19 cellular contexts compared by ENCODE assay signal in genomic region chr10:5485948-5486851, GRCh38. TPM values are rescaled to one million over a fixed set of nuclear protein-coding genes. Genes with fewer than 3 reads are reported as not detected.
A peak's percentile ranks its signal among the peaks of the same experiment; 100 is the strongest.
DNase-seq lines count a peak whose midpoint lies in the region; ATAC-seq, FAIRE-seq and TF ChIP-seq lines count a peak whose summit lies in the region.
"Had no signal": no experiment of that assay in that cellular context is flagged by ENCODE, and none has a peak within 500 bp of the region (broad histone marks: within the 10 kb centered on the region; RNA-seq: fewer than 3 reads in every experiment).

No MANE protein-coding gene starts in this region.

- BruUV-seq in IMR-90 (replicated peaks; lab: Mats Ljungman, UMichigan), result no TSS peak

- H3K9me3 ChIP-seq in IMR-90 (ENCODE audit: control insufficient read depth, insufficient read depth, low read length) (peaks cover 2% of the 10 kb centered on the region), H1 (ENCODE audit: insufficient read depth in 2 of 2, low read depth in 1 of 2, low read length in 1 of 2) (no peaks in the 10 kb centered on the region), neuronal stem cell (replicated peaks in 1 of 2; ENCODE audit: control insufficient read depth in 2 of 2, insufficient read depth in 1 of 2, low read depth in 1 of 2, low read length in 2 of 2) (peaks cover 0 to 2% of the 10 kb centered on the region in 2 donors), transverse colon (no peaks in the 10 kb centered on the region), mucosa of descending colon (no peaks in the 10 kb centered on the region), MM.1S (replicated peaks; ENCODE audit: insufficient read depth, low read length) (no peaks in the 10 kb centered on the region)
- H3K9me3 ChIP-seq: SK-N-SH had no signal

- no peak overlapping the region for H3K4me2 ChIP-seq in IMR-90 (ENCODE audit: low read depth, low read length)
- H3K4me2 ChIP-seq in H1 (ENCODE audit: insufficient read depth in 1 of 2, low read depth in 2 of 2, low read length in 2 of 2), result peak overlapping the region in 1 of 2 experiments; percentile 4; a peak in 1 of 4 replicates
- H3K4me2 ChIP-seq in neuronal stem cell (ENCODE audit: insufficient read depth, low read length, poor library complexity, severe bottlenecking), result no peak overlapping the region
- no peak overlapping the region for H3K4me2 ChIP-seq in MM.1S (ENCODE audit: low read depth, low read length)
- H3K4me2 ChIP-seq: PC-9, SK-N-SH had no signal

- H4K5ac ChIP-seq in IMR-90 (ENCODE audit: low read depth, low read length) (no peak overlapping the region), H1 (ENCODE audit: insufficient read length, low read depth, low read length) (no peak overlapping the region)

- H2BK15ac ChIP-seq in IMR-90 (ENCODE audit: low read depth, low read length), result no peak overlapping the region
- peak overlapping the region; percentile 40; the same call in 1 of the 2 replicates for H2BK15ac ChIP-seq in H1 (ENCODE audit: low read length)
- peak overlapping the region; percentile 77 for H2BK15ac ChIP-seq in neuronal stem cell (ENCODE audit: low read length)

- H2BK120ac ChIP-seq in IMR-90 (ENCODE audit: low read depth, low read length) (no peak overlapping the region), H1 (replicated peaks; ENCODE audit: low read depth, low read length) (no peak overlapping the region), neuronal stem cell (ENCODE audit: low read depth, low read length) (no peak overlapping the region)

- 0 out of 2 replicates have a peak, but pooled peaks cover 3% of the 10 kb centered on the region for H3K9me1 ChIP-seq in IMR-90 (ENCODE audit: insufficient read depth, low read length)

- no peak for TF ChIP-seq RAD21 in IMR-90 (IDR thresholded peaks at IDR 0.05; ENCODE audit: low read length)
- no peak for TF ChIP-seq RAD21 in H1 (IDR thresholded peaks at IDR 0.05 in 1 of 2, conservative IDR thresholded peaks at IDR 0.05 in 1 of 2; ENCODE audit: low read depth in 2 of 2, low read length in 2 of 2)

- H3K36me3 ChIP-seq in IMR-90 (ENCODE audit: control insufficient read depth, insufficient read depth, low read length), result no peaks in the 10 kb centered on the region
- no peaks in the 10 kb centered on the region for H3K36me3 ChIP-seq in H1 (ENCODE audit: control insufficient read depth in 2 of 4, insufficient read depth in 4 of 4, low read length in 3 of 4)
- no peaks in the 10 kb centered on the region for H3K36me3 ChIP-seq in neuronal stem cell (replicated peaks in 1 of 2; ENCODE audit: control insufficient read depth in 2 of 2, insufficient read depth in 2 of 2, low read length in 2 of 2)
- no peaks in the 10 kb centered on the region for H3K36me3 ChIP-seq in transverse colon
- H3K36me3 ChIP-seq in mucosa of descending colon (ENCODE audit: low read depth), result no peaks in the 10 kb centered on the region
- no peaks in the 10 kb centered on the region for H3K36me3 ChIP-seq in MM.1S (replicated peaks; ENCODE audit: insufficient read depth, low read length)

- H3K79me1 ChIP-seq in IMR-90 (ENCODE audit: low read depth in 1 of 2, low read length in 2 of 2), result no peaks in the 10 kb centered on the region
- no peaks in the 10 kb centered on the region for H3K79me1 ChIP-seq in H1 (ENCODE audit: low read depth, low read length)
- H3K79me1 ChIP-seq in neuronal stem cell (ENCODE audit: low read depth, low read length), result no peaks in the 10 kb centered on the region

- no peaks in the 10 kb centered on the region for H4K20me1 ChIP-seq in IMR-90 (ENCODE audit: insufficient read depth, low read length)
- H4K20me1 ChIP-seq in H1 (replicated peaks in 1 of 2; ENCODE audit: control insufficient read depth in 1 of 2, insufficient read depth in 2 of 2, low read length in 2 of 2), result no peaks in the 10 kb centered on the region
- no peaks in the 10 kb centered on the region for H4K20me1 ChIP-seq in MM.1S (ENCODE audit: insufficient read depth, low read length)

- TF ChIP-seq EP300 in H1 (IDR thresholded peaks at IDR 0.05; ENCODE audit: borderline replicate concordance in 1 of 2, low read depth in 2 of 2, low read length in 2 of 2), result no peak
- TF ChIP-seq EP300 in transverse colon (IDR thresholded peaks at IDR 0.05; ENCODE audit: low read depth), result no peak

- CTCF ChIA-PET in IMR-90 (lab: Yijun Ruan, JAX), result interaction anchor here (2.2 kb wide), 1 partner anchor 137 kb away, joined by 6 read pairs; no protein-coding TSS in a partner anchor
- CTCF ChIA-PET in H1 (lab: Charles Lee; ENCODE audit: partially characterized antibody), result interaction anchor here (0.5 to 2.4 kb wide), 6 partner anchors 9 to 680 kb away, joined by 3 to 10 read pairs (median 4); no protein-coding TSS in a partner anchor

- H3K9ac ChIP-seq in IMR-90 (ENCODE audit: low read depth, low read length) (no peak overlapping the region), H1 (replicated peaks in 1 of 4; ENCODE audit: extremely low read depth in 1 of 4, low read depth in 3 of 4, low read length in 3 of 4) (no peak overlapping the region), neuronal stem cell (ENCODE audit: low read depth, low read length, poor library complexity) (no peak overlapping the region), MM.1S (ENCODE audit: low read length) (no peak overlapping the region)
- H3K9ac ChIP-seq: SK-N-SH had no signal

- H4K91ac ChIP-seq in IMR-90 (ENCODE audit: insufficient read depth, low read depth, low read length), result no peak overlapping the region
- H4K91ac ChIP-seq in H1 (replicated peaks; ENCODE audit: insufficient read length, low read length), result no peak overlapping the region
- H4K91ac ChIP-seq in neuronal stem cell (ENCODE audit: low read depth, low read length, poor library complexity), result no peak overlapping the region

- no peaks in the 10 kb centered on the region for H3K23me2 ChIP-seq in H1 (ENCODE audit: low read depth, low read length)

- in situ Hi-C loops in IMR-90 (cut with MboI; ENCODE audit: low sequenced_read_pairs), result no loop called here
- in situ Hi-C loops in transverse colon (cut with MboI; ENCODE audit: low pct_ligation_motif_present in 1 of 4, low pct_unique_long_range_greater_than_20kb in 1 of 4, low sequenced_read_pairs in 3 of 4), result no loop called here

- 90% methylated on average over 2 of the region's 13 CpGs; no CpG with 5 or more reads in 1 of the 2 experiments for WGBS in IMR-90 (ENCODE audit: extremely low coverage in 2 of 2, insufficient read length in 1 of 2), 2 experiments
- 71% methylated on average over 13 of the region's 13 CpGs; no CpG with 5 or more reads in 1 of the 2 experiments for WGBS in H1 (ENCODE audit: extremely low coverage in 1 of 2, insufficient coverage in 1 of 2, insufficient read length in 1 of 2, insufficient replicate concordance in 2 of 2, low coverage in 1 of 2, low lambda C conversion rate in 2 of 2, missing lambda C conversion rate in 1 of 2), 2 experiments
- WGBS in neuronal stem cell (ENCODE audit: extremely low coverage in 2 of 2, insufficient read length in 2 of 2, insufficient replicate concordance in 1 of 2), 2 donors, result no CpG with 5 or more reads among the region's 13 CpGs
- WGBS in transverse colon (ENCODE audit: low coverage in 1 of 2), 2 donors, result 59 to 62% methylated on average over 7 to 13 of the region's 13 CpGs

- ATAC-seq in IMR-90 (ENCODE audit: low read depth) (no peak), HG03469 (IDR thresholded peaks at IDR 0.05; ENCODE audit: unreplicated experiment) (no peak), mucosa of descending colon (no peak)
- ATAC-seq: CD8-positive, alpha-beta T cell; Right ventricle myocardium inferior had no signal

- no peak for TF ChIP-seq POLR2A in IMR-90 (IDR thresholded peaks at IDR 0.05; ENCODE audit: low read depth, low read length)
- TF ChIP-seq POLR2A in H1 (IDR thresholded peaks at IDR 0.05; ENCODE audit: control extremely low read depth in 1 of 2, low read depth in 2 of 2, low read length in 2 of 2), result no peak
- TF ChIP-seq POLR2A in transverse colon (IDR thresholded peaks at IDR 0.05), result no peak

- H3K27ac ChIP-seq in IMR-90 (ENCODE audit: insufficient read depth, low read length), result no peak overlapping the region
- H3K27ac ChIP-seq in H1 (ENCODE audit: low read depth, low read length), result no peak overlapping the region
- no peak overlapping the region for H3K27ac ChIP-seq in neuronal stem cell (replicated peaks; ENCODE audit: low read length)
- peak overlapping the region; percentile 91 to 95 (median 92) for H3K27ac ChIP-seq in transverse colon
- H3K27ac ChIP-seq in MM.1S (ENCODE audit: low read length), result no peak overlapping the region
- H3K27ac ChIP-seq: PC-9 had no signal

- H3F3A ChIP-seq in MM.1S (ENCODE audit: insufficient read depth, low read length), result no peaks in the 10 kb centered on the region

- no peak overlapping the region for H3K18ac ChIP-seq in IMR-90 (ENCODE audit: low read depth, low read length)
- peak overlapping the region; percentile 3 for H3K18ac ChIP-seq in H1 (ENCODE audit: extremely low read depth, low read length)
- H3K18ac ChIP-seq in neuronal stem cell (ENCODE audit: low read length), result peak overlapping the region; percentile 82

- H2BK12ac ChIP-seq in H1 (ENCODE audit: low read depth, low read length) (peak overlapping the region; percentile 97), neuronal stem cell (ENCODE audit: low read length) (peak overlapping the region; percentile 12)

- no peak overlapping the region for H3K56ac ChIP-seq in IMR-90 (ENCODE audit: extremely low read depth, insufficient read depth, low read length)
- H3K56ac ChIP-seq in H1 (replicated peaks; ENCODE audit: insufficient read length, low read depth, low read length), result no peak overlapping the region

- H3K27me3 ChIP-seq in IMR-90 (ENCODE audit: control insufficient read depth, insufficient read depth, low read length) (peaks cover 10% of the 10 kb centered on the region; the same call in 1 of the 2 replicates), H1 (replicated peaks in 1 of 4; ENCODE audit: control insufficient read depth in 3 of 4, extremely low read depth in 1 of 4, insufficient read depth in 3 of 4, low read length in 3 of 4) (no peaks in the 10 kb centered on the region), neuronal stem cell (ENCODE audit: control insufficient read depth in 3 of 3, insufficient read depth in 3 of 3, low read depth in 1 of 3, low read length in 3 of 3) (peaks cover 0 to 46% (median 0%) of the 10 kb centered on the region in 3 experiments), transverse colon (no peaks in the 10 kb centered on the region), MM.1S (replicated peaks; ENCODE audit: insufficient read depth, low read length) (no peaks in the 10 kb centered on the region)

- FAIRE-seq in H1 (lab: Jason Lieb, UNC), result no peak

- no peak for TF ChIP-seq CTCF in IMR-90 (conservative IDR thresholded peaks at IDR 0.05; ENCODE audit: low read depth, low read length)
- no peak for TF ChIP-seq CTCF in H1 (IDR thresholded peaks at IDR 0.05; ENCODE audit: control extremely low read depth in 1 of 3, insufficient read depth in 1 of 3, low read depth in 1 of 3, low read length in 3 of 3)
- TF ChIP-seq CTCF in transverse colon (IDR thresholded peaks at IDR 0.05), result no peak
- no peak for TF ChIP-seq CTCF in mucosa of descending colon (IDR thresholded peaks at IDR 0.05)
- TF ChIP-seq CTCF in MM.1S (IDR thresholded peaks at IDR 0.05; ENCODE audit: low read length), result no peak

- H2AK9ac ChIP-seq in IMR-90 (replicated peaks; ENCODE audit: low read depth, low read length, poor library complexity), result no peak overlapping the region

- H2AFZ ChIP-seq in IMR-90 (replicated peaks; ENCODE audit: low read length, poor library complexity), result peak overlapping the region; percentile 56
- H2AFZ ChIP-seq in H1 (ENCODE audit: low read length), result 0 out of 2 replicates have a peak overlapping the region, but pooled peaks have one; percentile 38
- H2AFZ ChIP-seq in neuronal stem cell (ENCODE audit: low read length), result peak overlapping the region; percentile 29
- no peak overlapping the region for H2AFZ ChIP-seq in MM.1S (ENCODE audit: low read length)
- H2AFZ ChIP-seq: PC-9 had no signal

- H4K8ac ChIP-seq in IMR-90 (ENCODE audit: low read depth in 2 of 2, low read length in 2 of 2) (no peak overlapping the region), H1 (ENCODE audit: extremely low read depth, insufficient read depth, low read length) (peak overlapping the region; percentile 23; the same call in 1 of the 2 replicates), neuronal stem cell (ENCODE audit: low read depth, low read length) (peak overlapping the region; percentile 48)

- no peak overlapping the region for H3K4ac ChIP-seq in IMR-90 (ENCODE audit: low read depth, low read length)
- no peak overlapping the region for H3K4ac ChIP-seq in H1 (replicated peaks; ENCODE audit: insufficient read length, low read depth, low read length)
- no peak overlapping the region for H3K4ac ChIP-seq in neuronal stem cell (ENCODE audit: low read length)

- dilution Hi-C loops in IMR-90 (cut with HindIII; ENCODE audit: low sequenced_read_pairs, unreplicated experiment), result no loop called here

- intact Hi-C loops in IMR-90 (cut with micrococcal nuclease) (no loop called here), transverse colon (cut with DNase I; ENCODE audit: low total_unique reads) (loop anchor here (5.0 kb wide), 1 partner anchor 1151 kb away; no protein-coding TSS in a partner anchor), mucosa of descending colon (cut with DNase I, micrococcal nuclease) (no loop called here)

- H3K4me1 ChIP-seq in IMR-90 (ENCODE audit: control insufficient read depth, insufficient read depth, low read length), result no peaks in the 10 kb centered on the region
- H3K4me1 ChIP-seq in H1 (replicated peaks in 1 of 4; ENCODE audit: control insufficient read depth in 3 of 4, insufficient read depth in 4 of 4, low read length in 3 of 4), result peaks cover 0 to 14% (median 4%) of the 10 kb centered on the region in 4 experiments; a peak in 5 of 7 replicates
- peaks cover 0 to 8% of the 10 kb centered on the region in 2 donors for H3K4me1 ChIP-seq in neuronal stem cell (ENCODE audit: control insufficient read depth in 2 of 2, insufficient read depth in 1 of 2, low read depth in 1 of 2, low read length in 2 of 2)
- peaks cover 0 to 17% (median 8%) of the 10 kb centered on the region in 4 donors for H3K4me1 ChIP-seq in transverse colon
- H3K4me1 ChIP-seq in mucosa of descending colon (ENCODE audit: low read depth), result peaks cover 12% of the 10 kb centered on the region
- H3K4me1 ChIP-seq in MM.1S (ENCODE audit: low read length), result no peaks in the 10 kb centered on the region

- DNase-seq in IMR-90 (no peak), H1 (ENCODE audit: low read depth in 1 of 2, low spot score in 2 of 2) (no peak), neuronal stem cell (ENCODE audit: low spot score) (no peak), transverse colon (no peak), mucosa of descending colon (no peak), MM.1S (no peak)
- DNase-seq: CD8-positive, alpha-beta T cell; H7; MV-4-11; NCI-H1436 treated with DMSO at 0.1 percent for 48 hours; NCI-H2081 treated with DMSO at 0.1 percent for 48 hours; NCI-H526; PC-9; SK-N-SH had no signal

- H3K14ac ChIP-seq in IMR-90 (replicated peaks; ENCODE audit: low read depth, low read length) (no peak overlapping the region), H1 (ENCODE audit: insufficient read length) (no peak overlapping the region), neuronal stem cell (ENCODE audit: low read length) (peak overlapping the region; percentile 66)

- no peaks in the 10 kb centered on the region for H3K79me2 ChIP-seq in H1 (ENCODE audit: control insufficient read depth in 1 of 2, insufficient read depth in 2 of 2, low read length in 2 of 2)
- no peaks in the 10 kb centered on the region for H3K79me2 ChIP-seq in MM.1S (ENCODE audit: low read length)

- H3K23ac ChIP-seq in IMR-90 (ENCODE audit: low read depth, low read length), result no peak overlapping the region
- H3K23ac ChIP-seq in H1 (ENCODE audit: insufficient read length), result no peak overlapping the region
- H3K23ac ChIP-seq in neuronal stem cell (ENCODE audit: low read depth, low read length, poor library complexity), result peak overlapping the region; percentile 90

- H2BK5ac ChIP-seq in IMR-90 (ENCODE audit: low read depth, low read length, poor library complexity, severe bottlenecking) (no peak overlapping the region), H1 (ENCODE audit: low read depth, low read length) (peak overlapping the region; percentile 69; the same call in 1 of the 2 replicates), neuronal stem cell (ENCODE audit: low read length) (no peak overlapping the region)

- H3K4me3 ChIP-seq in IMR-90 (ENCODE audit: insufficient read depth, low read depth, low read length), result no peak overlapping the region
- H3K4me3 ChIP-seq in H1 (ENCODE audit: extremely low read depth in 1 of 4, insufficient read depth in 2 of 4, low read depth in 3 of 4, low read length in 4 of 4), result no peak overlapping the region
- no peak overlapping the region for H3K4me3 ChIP-seq in neuronal stem cell (ENCODE audit: low read length in 2 of 2)
- peak overlapping the region in 1 of 4 donors; percentile 5 for H3K4me3 ChIP-seq in transverse colon
- H3K4me3 ChIP-seq in mucosa of descending colon, result no peak overlapping the region
- no peak overlapping the region for H3K4me3 ChIP-seq in MM.1S (ENCODE audit: low read length)
- H3K4me3 ChIP-seq: PC-9 had no signal

- no peak overlapping the region for H2BK20ac ChIP-seq in IMR-90 (ENCODE audit: low read depth, low read length)
- H2BK20ac ChIP-seq in H1 (ENCODE audit: low read length), result peak overlapping the region; percentile 95; the same call in 1 of the 2 replicates

- POLR2A ChIA-PET in IMR-90 (lab: Charles Lee; ENCODE audit: unreplicated experiment), result no interaction called here
- POLR2A ChIA-PET in H1 (lab: Charles Lee; ENCODE audit: partially characterized antibody), result interaction anchor here (0.6 to 2.7 kb wide), 8 partner anchors 9 to 40 kb away, joined by 3 to 11 read pairs (median 5); no protein-coding TSS in a partner anchor

- H3K9me2 ChIP-seq in MM.1S (replicated peaks; ENCODE audit: insufficient read depth, low read length), result no peaks in the 10 kb centered on the region
- H3K9me2 ChIP-seq: SK-N-SH had no signal

- H2AK5ac ChIP-seq in IMR-90 (ENCODE audit: low read depth, low read length) (no peak overlapping the region), H1 (ENCODE audit: low read depth, low read length) (no peak overlapping the region), neuronal stem cell (ENCODE audit: low read depth, low read length) (peak overlapping the region; percentile 78)

RNA-seq across cellular contexts. Expression of gene CALML5, which starts 13.2 kb away (rescaled TPM):
- total RNA-seq in IMR-90 (2012; rRNA removed) (not detected in 2 replicates), transverse colon (not detected), mucosa of descending colon (not detected)
- polyA plus RNA-seq in IMR-90 (2012; rRNA removed) (not detected in 2 replicates), H1 (2011; rRNA removed) (0.09 TPM in 1 of 2 replicates, not detected in the other)
- polyA plus RNA-seq in IMR-90 (2012; cell fraction: cytosol; rRNA removed), result not detected in 2 replicates
- polyA plus RNA-seq in IMR-90 (2012; cell fraction: nucleus; rRNA removed; ENCODE audit: low replicate concordance), result not detected in 2 replicates
- 0.38 TPM in 1 of 2 replicates, not detected in the other for total RNA-seq in H1 (2021; fragmentation: NEBNext Ultra II Directional; extraction: Animal tissue kit (Norgen Biotek cat#: 25700))
- not detected for polyA plus RNA-seq in H1 (2011; cell fraction: cytosol; rRNA removed)
- not detected for polyA plus RNA-seq in H1 (2011; cell fraction: nucleus; rRNA removed)
- not detected in 4 replicates for polyA plus RNA-seq in H1 (2012, experiment 1 of 2)
- polyA plus RNA-seq in H1 (2012, experiment 2 of 2), result not detected
- polyA plus RNA-seq in H1 (2013, experiment 1 of 2), result not detected
- polyA plus RNA-seq in H1 (2013, experiment 2 of 2), result not detected
- polyA minus RNA-seq in H1 (2011; rRNA and poly(A)+ RNA removed), result not detected in 2 replicates
- polyA minus RNA-seq in H1 (2011; cell fraction: cytosol; rRNA and poly(A)+ RNA removed), result not detected
- not detected for polyA minus RNA-seq in H1 (2011; cell fraction: nucleus; rRNA and poly(A)+ RNA removed)
- polyA plus RNA-seq in neuronal stem cell (2013, experiment 1 of 2), result not detected
- not detected for polyA plus RNA-seq in neuronal stem cell (2013, experiment 2 of 2)
- total RNA-seq: CD8-positive, alpha-beta T cell; H7; LHCN-M2; Right ventricle myocardium inferior had no signal
- polyA plus RNA-seq: AG04450, BJ, SK-N-SH had no signal

RNA-seq across cellular contexts. Expression of gene CALML3, which starts 38.6 kb away (rescaled TPM):
- total RNA-seq in IMR-90 (2012; rRNA removed) (not detected in 2 replicates), transverse colon (not detected), mucosa of descending colon (under 1 TPM in 2 of 3 donors, not detected in 1; 0.09 to 0.17 TPM)
- polyA plus RNA-seq in IMR-90 (2012; rRNA removed) (not detected in 2 replicates), H1 (2011; rRNA removed) (not detected in 2 replicates)
- polyA plus RNA-seq in IMR-90 (2012; cell fraction: cytosol; rRNA removed), result not detected in 2 replicates
- polyA plus RNA-seq in IMR-90 (2012; cell fraction: nucleus; rRNA removed; ENCODE audit: low replicate concordance), result not detected in 2 replicates
- total RNA-seq in H1 (2021; fragmentation: NEBNext Ultra II Directional; extraction: Animal tissue kit (Norgen Biotek cat#: 25700)), result not detected in 2 replicates
- not detected for polyA plus RNA-seq in H1 (2011; cell fraction: cytosol; rRNA removed)
- polyA plus RNA-seq in H1 (2011; cell fraction: nucleus; rRNA removed), result not detected
- not detected in 4 replicates for polyA plus RNA-seq in H1 (2012, experiment 1 of 2)
- not detected for polyA plus RNA-seq in H1 (2012, experiment 2 of 2)
- polyA plus RNA-seq in H1 (2013, experiment 1 of 2), result not detected
- not detected for polyA plus RNA-seq in H1 (2013, experiment 2 of 2)
- not detected in 2 replicates for polyA minus RNA-seq in H1 (2011; rRNA and poly(A)+ RNA removed)
- polyA minus RNA-seq in H1 (2011; cell fraction: cytosol; rRNA and poly(A)+ RNA removed), result not detected
- not detected for polyA minus RNA-seq in H1 (2011; cell fraction: nucleus; rRNA and poly(A)+ RNA removed)
- polyA plus RNA-seq in neuronal stem cell (2013, experiment 1 of 2), result not detected
- not detected for polyA plus RNA-seq in neuronal stem cell (2013, experiment 2 of 2)
- total RNA-seq: CD8-positive, alpha-beta T cell; H7; LHCN-M2; PC-9; Right ventricle myocardium inferior had no signal
- polyA plus RNA-seq: AG04450, BJ, SK-N-SH had no signal

Comparison
In these comparisons a context has a peak if more than half of its experiments do, and no peak if none do; other contexts are left out.
1. H3K27ac ChIP-seq: peak in transverse colon (4 of 4); none in IMR-90 (single experiment), H1 (single experiment), neuronal stem cell (single experiment) and MM.1S (single experiment).
2. H4K8ac ChIP-seq: peak in H1 (single experiment) and neuronal stem cell (single experiment); none in IMR-90 (0 of 2).